Comparison of ENCODE assay signal across 1 cellular context in the genomic region with DNA sequence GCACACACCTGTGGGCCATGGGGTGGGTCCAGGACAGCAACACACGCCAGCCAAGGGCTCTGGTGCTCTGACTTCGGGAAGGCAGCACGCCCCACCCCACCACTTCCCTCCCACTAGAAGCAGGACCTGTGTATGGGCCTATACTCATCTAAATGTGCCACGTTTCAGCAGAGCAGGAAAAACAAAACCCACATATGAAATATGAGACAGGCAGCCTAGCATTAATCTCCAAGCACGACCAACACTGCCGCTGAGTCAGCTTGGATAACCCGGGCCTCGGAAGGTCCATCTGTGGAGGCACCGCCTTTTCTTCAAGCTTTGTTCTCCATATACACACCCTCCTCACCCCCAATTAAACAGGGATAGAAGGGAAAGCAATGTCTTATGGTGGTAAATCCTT.
TF ChIP-seq lines count a peak whose summit lies in the region.

No MANE protein-coding gene starts in this region.

TF ChIP-seq in K562, 482 proteins besides CTCF, POLR2A, EP300 and RAD21 (continues in another document):
- TF ChIP-seq CUX1 (CRISPR knock-in tag; IDR thresholded peaks at IDR 0.05) = no peak
- TF ChIP-seq GTF2B (IDR thresholded peaks at IDR 0.05; ENCODE audit: extremely low read depth, insufficient read length) = no peak
- no peak for TF ChIP-seq NEUROD1 (IDR thresholded peaks at IDR 0.05; ENCODE audit: borderline replicate concordance, low read depth, low read length, partially characterized antibody)
- TF ChIP-seq ZNF780A (CRISPR knock-in tag; IDR thresholded peaks at IDR 0.05) = no peak
- TF ChIP-seq CHCHD3 (CRISPR knock-in tag; IDR thresholded peaks at IDR 0.05) = no peak
- no peak for TF ChIP-seq HCFC1 (IDR thresholded peaks at IDR 0.05; ENCODE audit: low read depth, low read length)
- TF ChIP-seq NR4A1 (CRISPR knock-in tag; IDR thresholded peaks at IDR 0.05) = no peak
- TF ChIP-seq NR4A1 (tag; IDR thresholded peaks at IDR 0.05) = no peak
- TF ChIP-seq NCOR1 (IDR thresholded peaks at IDR 0.05) = no peak
- TF ChIP-seq FOSL1 (tag; conservative IDR thresholded peaks at IDR 0.05) = peak; percentile 44
- no peak for TF ChIP-seq GTF2E2 (tag; IDR thresholded peaks at IDR 0.05)
- TF ChIP-seq, protein P1, sequence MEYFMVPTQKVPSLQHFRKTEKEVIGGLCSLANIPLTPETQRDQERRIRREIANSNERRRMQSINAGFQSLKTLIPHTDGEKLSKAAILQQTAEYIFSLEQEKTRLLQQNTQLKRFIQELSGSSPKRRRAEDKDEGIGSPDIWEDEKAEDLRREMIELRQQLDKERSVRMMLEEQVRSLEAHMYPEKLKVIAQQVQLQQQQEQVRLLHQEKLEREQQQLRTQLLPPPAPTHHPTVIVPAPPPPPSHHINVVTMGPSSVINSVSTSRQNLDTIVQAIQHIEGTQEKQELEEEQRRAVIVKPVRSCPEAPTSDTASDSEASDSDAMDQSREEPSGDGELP (CRISPR knock-in tag; IDR thresholded peaks at IDR 0.05; ENCODE audit: borderline replicate concordance) = peak; percentile 17; the same call in 1 of the 2 replicates
- peak; percentile 58 for TF ChIP-seq MAFG (tag; conservative IDR thresholded peaks at IDR 0.05)
- TF ChIP-seq BRD4 (IDR thresholded peaks at IDR 0.05) = no peak
- TF ChIP-seq, protein P2, sequence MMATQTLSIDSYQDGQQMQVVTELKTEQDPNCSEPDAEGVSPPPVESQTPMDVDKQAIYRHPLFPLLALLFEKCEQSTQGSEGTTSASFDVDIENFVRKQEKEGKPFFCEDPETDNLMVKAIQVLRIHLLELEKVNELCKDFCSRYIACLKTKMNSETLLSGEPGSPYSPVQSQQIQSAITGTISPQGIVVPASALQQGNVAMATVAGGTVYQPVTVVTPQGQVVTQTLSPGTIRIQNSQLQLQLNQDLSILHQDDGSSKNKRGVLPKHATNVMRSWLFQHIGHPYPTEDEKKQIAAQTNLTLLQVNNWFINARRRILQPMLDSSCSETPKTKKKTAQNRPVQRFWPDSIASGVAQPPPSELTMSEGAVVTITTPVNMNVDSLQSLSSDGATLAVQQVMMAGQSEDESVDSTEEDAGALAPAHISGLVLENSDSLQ (IDR thresholded peaks at IDR 0.05) = peak; percentile 57; the same call in 1 of the 2 replicates
- TF ChIP-seq BHLHE40 (IDR thresholded peaks at IDR 0.05; ENCODE audit: low read length) = peak; percentile 61
- TF ChIP-seq HDAC3 (IDR thresholded peaks at IDR 0.05; ENCODE audit: borderline replicate concordance, partially characterized antibody) = no peak
- no peak for TF ChIP-seq PPARD (CRISPR knock-in tag; IDR thresholded peaks at IDR 0.05)
- TF ChIP-seq HEY1 (CRISPR knock-in tag; IDR thresholded peaks at IDR 0.05; ENCODE audit: borderline replicate concordance) = no peak
- no peak for TF ChIP-seq CBX2 (IDR thresholded peaks at IDR 0.05; ENCODE audit: insufficient read depth, low read length, poor library complexity, severe bottlenecking)
- TF ChIP-seq CREB3L1 (IDR thresholded peaks at IDR 0.05; ENCODE audit: borderline replicate concordance, low read depth) = peak; percentile 71; the same call in 1 of the 2 replicates
- TF ChIP-seq SRSF3 (IDR thresholded peaks at IDR 0.05; ENCODE audit: insufficient read depth, low read length) = no peak
- TF ChIP-seq ATF1 (CRISPR knock-in tag; IDR thresholded peaks at IDR 0.05) = no peak
- TF ChIP-seq ATF1 (tag; IDR thresholded peaks at IDR 0.05) = no peak
- no peak for TF ChIP-seq ZNF589 (CRISPR knock-in tag; IDR thresholded peaks at IDR 0.05; ENCODE audit: low read depth)
- no peak for TF ChIP-seq XRCC5 (IDR thresholded peaks at IDR 0.05; ENCODE audit: low read depth, low read length)
- TF ChIP-seq SNRNP70 (optimal IDR thresholded peaks at IDR 0.05; ENCODE audit: low read depth, low read length) = no peak
- TF ChIP-seq ZNF699 (CRISPR knock-in tag; IDR thresholded peaks at IDR 0.05; ENCODE audit: insufficient replicate concordance) = no peak
- TF ChIP-seq ZNF407 (IDR thresholded peaks at IDR 0.05; ENCODE audit: low read depth) = no peak
- TF ChIP-seq ZNF717 (CRISPR knock-in tag; IDR thresholded peaks at IDR 0.05) = no peak
- TF ChIP-seq ZNF174 (CRISPR knock-in tag; IDR thresholded peaks at IDR 0.05) = no peak
- TF ChIP-seq ZNF76 (CRISPR knock-in tag; IDR thresholded peaks at IDR 0.05; ENCODE audit: borderline replicate concordance) = no peak
- peak; percentile 23; the same call in 1 of the 2 replicates for TF ChIP-seq NFE2 (IDR thresholded peaks at IDR 0.05; ENCODE audit: low read depth)
- TF ChIP-seq ZNF551 (CRISPR knock-in tag; IDR thresholded peaks at IDR 0.05) = no peak
- TF ChIP-seq ZNF316 (IDR thresholded peaks at IDR 0.05) = peak; percentile 82
- peak; percentile 17; the same call in 1 of the 2 replicates for TF ChIP-seq ARID1B (IDR thresholded peaks at IDR 0.05)
- TF ChIP-seq HMGN3 (IDR thresholded peaks at IDR 0.05; ENCODE audit: borderline replicate concordance, extremely low read depth, insufficient read length, low read depth, low read length) = no peak
- no peak for TF ChIP-seq SMARCA4 (IDR thresholded peaks at IDR 0.05)
- no peak for TF ChIP-seq ELF1 (tag; IDR thresholded peaks at IDR 0.05)
- TF ChIP-seq, protein P3, sequence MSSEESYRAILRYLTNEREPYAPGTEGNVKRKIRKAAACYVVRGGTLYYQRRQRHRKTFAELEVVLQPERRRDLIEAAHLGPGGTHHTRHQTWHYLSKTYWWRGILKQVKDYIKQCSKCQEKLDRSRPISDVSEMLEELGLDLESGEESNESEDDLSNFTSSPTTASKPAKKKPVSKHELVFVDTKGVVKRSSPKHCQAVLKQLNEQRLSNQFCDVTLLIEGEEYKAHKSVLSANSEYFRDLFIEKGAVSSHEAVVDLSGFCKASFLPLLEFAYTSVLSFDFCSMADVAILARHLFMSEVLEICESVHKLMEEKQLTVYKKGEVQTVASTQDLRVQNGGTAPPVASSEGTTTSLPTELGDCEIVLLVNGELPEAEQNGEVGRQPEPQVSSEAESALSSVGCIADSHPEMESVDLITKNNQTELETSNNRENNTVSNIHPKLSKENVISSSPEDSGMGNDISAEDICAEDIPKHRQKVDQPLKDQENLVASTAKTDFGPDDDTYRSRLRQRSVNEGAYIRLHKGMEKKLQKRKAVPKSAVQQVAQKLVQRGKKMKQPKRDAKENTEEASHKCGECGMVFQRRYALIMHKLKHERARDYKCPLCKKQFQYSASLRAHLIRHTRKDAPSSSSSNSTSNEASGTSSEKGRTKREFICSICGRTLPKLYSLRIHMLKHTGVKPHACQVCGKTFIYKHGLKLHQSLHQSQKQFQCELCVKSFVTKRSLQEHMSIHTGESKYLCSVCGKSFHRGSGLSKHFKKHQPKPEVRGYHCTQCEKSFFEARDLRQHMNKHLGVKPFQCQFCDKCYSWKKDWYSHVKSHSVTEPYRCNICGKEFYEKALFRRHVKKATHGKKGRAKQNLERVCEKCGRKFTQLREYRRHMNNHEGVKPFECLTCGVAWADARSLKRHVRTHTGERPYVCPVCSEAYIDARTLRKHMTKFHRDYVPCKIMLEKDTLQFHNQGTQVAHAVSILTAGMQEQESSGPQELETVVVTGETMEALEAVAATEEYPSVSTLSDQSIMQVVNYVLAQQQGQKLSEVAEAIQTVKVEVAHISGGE (CRISPR knock-in tag; IDR thresholded peaks at IDR 0.05) = no peak
- TF ChIP-seq GTF2F1 (IDR thresholded peaks at IDR 0.05; ENCODE audit: low read depth, low read length) = no peak
- TF ChIP-seq NCOA1 (IDR thresholded peaks at IDR 0.05; ENCODE audit: low read depth) = no peak
- TF ChIP-seq FIP1L1 (IDR thresholded peaks at IDR 0.05; ENCODE audit: low read depth, low read length, poor library complexity, severe bottlenecking) = no peak
